Comparison of ENCODE assay signal across 8 cellular contexts in genomic region chr13:114065141-114065925, GRCh38.
DNase-seq lines count a peak whose midpoint lies in the region; ATAC-seq, FAIRE-seq and TF ChIP-seq lines count a peak whose summit lies in the region.

No MANE protein-coding gene starts in this region.

- no peaks in the 10 kb centered on the region for H3K36me3 ChIP-seq in A673 (ENCODE audit: insufficient read depth, low read length, poor library complexity, severe bottlenecking)
- no peaks in the 10 kb centered on the region for H3K36me3 ChIP-seq in gastroesophageal sphincter
- H3K36me3 ChIP-seq in subcutaneous abdominal adipose tissue (ENCODE audit: control insufficient read depth in 5 of 5, insufficient read depth in 5 of 5, low read length in 5 of 5) = no peaks in the 10 kb centered on the region

- no peak for TF ChIP-seq EP300 in gastroesophageal sphincter (IDR thresholded peaks at IDR 0.05)

- TF ChIP-seq CTCF in A673 (conservative IDR thresholded peaks at IDR 0.05; ENCODE audit: low read depth, low read length) (no peak), gastroesophageal sphincter (IDR thresholded peaks at IDR 0.05) (peak in 2 of 4 experiments; percentile 9 to 17)

- peak overlapping the region; percentile 95 for H3K27ac Mint-ChIP-seq in activated naive CD4-positive, alpha-beta T cell treated with anti-CD3 and anti-CD28 coated beads for 36 hours

- H3K27me3 ChIP-seq in A673 (replicated peaks; ENCODE audit: insufficient read depth, low read depth, low read length, poor library complexity) = no peaks in the 10 kb centered on the region
- H3K27me3 ChIP-seq in gastroesophageal sphincter = no peaks in the 10 kb centered on the region
- no peaks in the 10 kb centered on the region for H3K27me3 ChIP-seq in subcutaneous abdominal adipose tissue (ENCODE audit: control insufficient read depth in 5 of 5, insufficient read depth in 4 of 5, low read length in 5 of 5)

- ATAC-seq in GM19035 (IDR thresholded peaks at IDR 0.05; ENCODE audit: unreplicated experiment) (peak; percentile 44), gastroesophageal sphincter (peak; percentile 92)

- peak; percentile 23 to 39 for TF ChIP-seq POLR2A in gastroesophageal sphincter (IDR thresholded peaks at IDR 0.05)

- H3K4me1 ChIP-seq in A673 (ENCODE audit: insufficient read depth, low read length, poor library complexity, severe bottlenecking) (peaks cover 27% of the 10 kb centered on the region), gastroesophageal sphincter (peaks cover 0 to 83% (median 54%) of the 10 kb centered on the region in 3 donors), subcutaneous abdominal adipose tissue (ENCODE audit: control insufficient read depth in 5 of 5, insufficient read depth in 5 of 5, low read length in 5 of 5) (peaks cover 26 to 73% (median 66%) of the 10 kb centered on the region in 5 donors)

- H3K9ac ChIP-seq in subcutaneous abdominal adipose tissue (ENCODE audit: low read length in 5 of 5) = peak overlapping the region; percentile 48 to 90 (median 65)

- no peaks in the 10 kb centered on the region for H3K9me3 Mint-ChIP-seq in activated naive CD4-positive, alpha-beta T cell treated with anti-CD3 and anti-CD28 coated beads for 36 hours

- BruUV-seq in A673 (replicated peaks; lab: Mats Ljungman, UMichigan) = no TSS peak

- H3K27ac ChIP-seq in A673 (ENCODE audit: low read depth, low read length, poor library complexity, severe bottlenecking) (peak overlapping the region; percentile 82), gastroesophageal sphincter (peak overlapping the region; percentile 92 to 99 (median 95)), subcutaneous abdominal adipose tissue (ENCODE audit: low read depth, low read length) (peak overlapping the region; percentile 99)

- CTCF ChIA-PET in A673 (lab: Charles Lee) = interaction anchor here (0.7 kb wide), 2 partner anchors 9 to 222 kb away, joined by 3 read pairs; no protein-coding TSS in a partner anchor
- CTCF ChIA-PET in activated naive CD4-positive, alpha-beta T cell treated with anti-CD3 and anti-CD28 coated beads for 36 hours (lab: Charles Lee) = interaction anchor here (0.9 to 4.6 kb wide), 3 partner anchors 45 to 161 kb away, joined by 3 to 23 read pairs (median 4); no protein-coding TSS in a partner anchor

- 0% methylated on average over 1 of the region's 25 CpGs; no CpG with 5 or more reads in 1 of the 2 donors for WGBS in gastroesophageal sphincter (ENCODE audit: low coverage in 1 of 2), 2 donors

- peak; percentile 89 for DNase-seq in A673 (ENCODE audit: low spot score)
- DNase-seq in HTR-8/SVneo (ENCODE audit: insufficient read length, low spot score) = peak; percentile 83
- DNase-seq in SK-MEL-5 (ENCODE audit: low read depth, low spot score) = peak; percentile 93
- DNase-seq in activated naive CD4-positive, alpha-beta T cell treated with anti-CD3 and anti-CD28 coated beads for 36 hours = peak; percentile 90
- peak in 54 of 56 donors; percentile 29 to 99 (median 69) for DNase-seq in nucleus accumbens (lab: John Stamatoyannopoulos, UW)

- intact Hi-C loops in A673 (cut with micrococcal nuclease; ENCODE audit: unreplicated experiment) = loop anchor here (10.0 kb wide), 1 partner anchor 49 kb away; no protein-coding TSS in a partner anchor
- intact Hi-C loops in activated naive CD4-positive, alpha-beta T cell treated with anti-CD3 and anti-CD28 coated beads for 36 hours (cut with micrococcal nuclease) = loop anchor here (1.0 to 10.0 kb wide), 7 partner anchors 16 to 861 kb away; partner anchors contain the start of genes CUL4A, DCUN1D2 and PCID2

- in situ Hi-C loops in SK-MEL-5 (cut with HindIII; ENCODE audit: low pct_unique_long_range_greater_than_20kb, low sequenced_read_pairs) = no loop called here

- H3K4me3 ChIP-seq in A673 (ENCODE audit: low read depth, low read length, poor library complexity, severe bottlenecking) (peak overlapping the region; percentile 36), gastroesophageal sphincter (peak overlapping the region; percentile 31 to 47), subcutaneous abdominal adipose tissue (ENCODE audit: low read depth in 1 of 5, low read length in 5 of 5) (peak overlapping the region in 4 of 5 donors; percentile 24 to 59 (median 38))

- FAIRE-seq in HTR-8/SVneo (lab: Jason Lieb, UNC) = peak; percentile 72

- H3K4me1 Mint-ChIP-seq in activated naive CD4-positive, alpha-beta T cell treated with anti-CD3 and anti-CD28 coated beads for 36 hours (ENCODE audit: low read depth) = peaks cover 67% of the 10 kb centered on the region

- peak overlapping the region; percentile 67 for H3K4me3 Mint-ChIP-seq in activated naive CD4-positive, alpha-beta T cell treated with anti-CD3 and anti-CD28 coated beads for 36 hours

- H3K9me3 ChIP-seq in A673 (ENCODE audit: low read depth, low read length, poor library complexity, severe bottlenecking) (no peaks in the 10 kb centered on the region), gastroesophageal sphincter (no peaks in the 10 kb centered on the region), subcutaneous abdominal adipose tissue (ENCODE audit: control insufficient read depth in 5 of 5, low read length in 5 of 5) (no peaks in the 10 kb centered on the region)

- H3K36me3 Mint-ChIP-seq in activated naive CD4-positive, alpha-beta T cell treated with anti-CD3 and anti-CD28 coated beads for 36 hours (ENCODE audit: low read depth) = peaks cover 3% of the 10 kb centered on the region

- POLR2A ChIA-PET in A673 (lab: Charles Lee; ENCODE audit: low non-redundant PET) = no interaction called here

- no peaks in the 10 kb centered on the region for H3K27me3 Mint-ChIP-seq in activated naive CD4-positive, alpha-beta T cell treated with anti-CD3 and anti-CD28 coated beads for 36 hours (ENCODE audit: low read depth)

Comparison
In these comparisons a context has a peak if more than half of its experiments do, and no peak if none do; other contexts are left out.
1. Peak in every context shown above with its lines: DNase-seq, ATAC-seq, H3K4me3 ChIP-seq and H3K27ac ChIP-seq.